In genomic region chr9:116450378-116451139, GRCh38 we compare ENCODE assay signal across 10 cellular contexts.
A peak's percentile ranks its signal among the peaks of the same experiment; 100 is the strongest.
DNase-seq lines count a peak whose midpoint lies in the region; ATAC-seq and TF ChIP-seq lines count a peak whose summit lies in the region.
"Had no signal": no experiment of that assay in that cellular context is flagged by ENCODE, and none has a peak within 500 bp of the region (broad histone marks: within the 10 kb centered on the region; RNA-seq: fewer than 3 reads in every experiment).

No MANE protein-coding gene starts in this region.

- CTCF ChIA-PET in OCI-LY7 (lab: Charles Lee; ENCODE audit: unreplicated experiment), result no interaction called here

- DNase-seq in CD1c-positive myeloid dendritic cell (ENCODE audit: extremely low spot score) (peak; percentile 75), fibroblast of the aortic adventitia (ENCODE audit: low read depth) (peak; percentile 84), OCI-LY7 (ENCODE audit: low spot score) (no peak), NCI-H1048 (lab: John Stamatoyannopoulos, UW) (no peak), retina (no peak), MM.1S (no peak)
- DNase-seq: CD8-positive, alpha-beta T cell; NCI-H2171 treated with DMSO at 0.1 percent for 48 hours had no signal

- no peak overlapping the region for H3K9ac ChIP-seq in MM.1S (ENCODE audit: low read length)

- H3K79me2 ChIP-seq in OCI-LY7 (ENCODE audit: insufficient read depth, low read depth, low read length) (no peaks in the 10 kb centered on the region), MM.1S (ENCODE audit: low read length) (no peaks in the 10 kb centered on the region)

- H3K4me3 ChIP-seq in fibroblast of the aortic adventitia (ENCODE audit: low read depth, low read length) (no peak overlapping the region), OCI-LY7 (ENCODE audit: low read depth, low read length, poor library complexity, severe bottlenecking) (no peak overlapping the region), MM.1S (ENCODE audit: low read length) (no peak overlapping the region)

- no TSS peak for BruUV-seq in OCI-LY7 (replicated peaks; lab: Mats Ljungman, UMichigan)

- H3K4me2 ChIP-seq in OCI-LY7 (ENCODE audit: low read length), result no peak overlapping the region
- no peak overlapping the region for H3K4me2 ChIP-seq in MM.1S (ENCODE audit: low read depth, low read length)

- intact Hi-C loops in OCI-LY7 (cut with micrococcal nuclease; ENCODE audit: unreplicated experiment), result no loop called here

- H4K20me1 ChIP-seq in OCI-LY7 (ENCODE audit: insufficient read depth, low read length) (no peaks in the 10 kb centered on the region), MM.1S (ENCODE audit: insufficient read depth, low read length) (no peaks in the 10 kb centered on the region)

- H3F3A ChIP-seq in MM.1S (ENCODE audit: insufficient read depth, low read length), result no peaks in the 10 kb centered on the region

- POLR2A ChIA-PET in OCI-LY7 (lab: Charles Lee), result no interaction called here

- no peaks in the 10 kb centered on the region for H3K4me1 ChIP-seq in OCI-LY7 (ENCODE audit: insufficient read depth, low read length, poor library complexity, severe bottlenecking)
- no peaks in the 10 kb centered on the region for H3K4me1 ChIP-seq in MM.1S (ENCODE audit: low read length)

- ATAC-seq in GM21515 (IDR thresholded peaks at IDR 0.05; ENCODE audit: unreplicated experiment) (peak; percentile 92), HG03469 (IDR thresholded peaks at IDR 0.05; ENCODE audit: unreplicated experiment) (peak; percentile 93)
- ATAC-seq: CD8-positive, alpha-beta T cell had no signal

- no peak overlapping the region for H2AFZ ChIP-seq in OCI-LY7 (ENCODE audit: low read length)
- no peak overlapping the region for H2AFZ ChIP-seq in MM.1S (ENCODE audit: low read length)

- H3K27ac ChIP-seq in OCI-LY7 (ENCODE audit: low read depth, low read length, poor library complexity, severe bottlenecking), result no peak overlapping the region
- no peak overlapping the region for H3K27ac ChIP-seq in MM.1S (ENCODE audit: low read length)

- no peaks in the 10 kb centered on the region for H3K9me2 ChIP-seq in OCI-LY7 (ENCODE audit: insufficient read depth, low read length)
- no peaks in the 10 kb centered on the region for H3K9me2 ChIP-seq in MM.1S (replicated peaks; ENCODE audit: insufficient read depth, low read length)

- no peaks in the 10 kb centered on the region for H3K27me3 ChIP-seq in MM.1S (replicated peaks; ENCODE audit: insufficient read depth, low read length)

- no peak for TF ChIP-seq CTCF in fibroblast of the aortic adventitia (IDR thresholded peaks at IDR 0.05; ENCODE audit: insufficient read depth, low read length)
- no peak for TF ChIP-seq CTCF in OCI-LY7 (conservative IDR thresholded peaks at IDR 0.05; ENCODE audit: low read length)
- no peak for TF ChIP-seq CTCF in MM.1S (IDR thresholded peaks at IDR 0.05; ENCODE audit: low read length)

- H3K36me3 ChIP-seq in OCI-LY7 (ENCODE audit: insufficient read depth, low read length) (no peaks in the 10 kb centered on the region), MM.1S (replicated peaks; ENCODE audit: insufficient read depth, low read length) (no peaks in the 10 kb centered on the region)

- no peaks in the 10 kb centered on the region for H3K9me3 ChIP-seq in OCI-LY7 (ENCODE audit: low read length)
- no peaks in the 10 kb centered on the region for H3K9me3 ChIP-seq in MM.1S (replicated peaks; ENCODE audit: insufficient read depth, low read length)

Comparison
In these comparisons a context has a peak if more than half of its experiments do, and no peak if none do; other contexts are left out.
1. DNase-seq: peak in CD1c-positive myeloid dendritic cell (single experiment) and fibroblast of the aortic adventitia (single experiment); none in OCI-LY7 (single experiment), NCI-H1048 (single experiment), retina (single experiment) and MM.1S (single experiment).